In the genomic region with DNA sequence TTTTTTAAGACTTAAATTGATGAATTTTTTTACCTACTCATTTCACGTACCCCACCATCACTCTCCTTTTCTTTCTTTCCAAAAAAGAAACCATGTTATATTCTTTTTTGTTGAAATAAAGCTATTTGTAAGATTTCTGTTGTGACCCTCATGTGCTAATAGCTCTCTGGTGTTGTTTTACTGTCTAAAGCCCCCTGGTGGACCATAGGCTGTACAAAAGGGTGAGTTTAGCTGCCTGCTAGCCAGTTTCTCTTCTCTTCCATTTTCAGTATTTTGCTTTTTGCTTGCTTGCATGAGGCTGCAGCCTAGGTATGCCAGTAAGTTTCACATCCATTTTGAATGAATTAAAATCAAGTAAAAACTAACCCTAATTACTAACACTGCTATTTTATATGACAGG, we compare ENCODE assay signal across 13 cellular contexts. TPM values are rescaled to one million over a fixed set of nuclear protein-coding genes. Genes with fewer than 3 reads are reported as not detected.
DNase-seq lines count a peak whose midpoint lies in the region; ATAC-seq and TF ChIP-seq lines count a peak whose summit lies in the region.
"Had no signal": no experiment of that assay in that cellular context is flagged by ENCODE, and none has a peak within 500 bp of the region (broad histone marks: within the 10 kb centered on the region; RNA-seq: fewer than 3 reads in every experiment).

No MANE protein-coding gene starts in this region.

- ATAC-seq in PC-3 (peak; percentile 37; the same call in 1 of the 2 replicates), GM21360 (IDR thresholded peaks at IDR 0.05; ENCODE audit: unreplicated experiment) (no peak), GM18873 (IDR thresholded peaks at IDR 0.05; ENCODE audit: low FRiP score, unreplicated experiment) (no peak)
- ATAC-seq: naive thymus-derived CD8-positive, alpha-beta T cell had no signal

- H3K4me1 Mint-ChIP-seq in endothelial cell (ENCODE audit: unreplicated experiment): peaks cover 14% of the 10 kb centered on the region

- no peaks in the 10 kb centered on the region for H3K36me3 ChIP-seq in cardiac muscle cell
- no peaks in the 10 kb centered on the region for H3K36me3 ChIP-seq in left ventricle myocardium inferior
- H3K36me3 ChIP-seq in PC-3 (ENCODE audit: low read depth, low read length): no peaks in the 10 kb centered on the region
- no peaks in the 10 kb centered on the region for H3K36me3 ChIP-seq in smooth muscle cell (ENCODE audit: low read depth)

- H4K20me1 ChIP-seq in PC-3 (ENCODE audit: low read length) (no peaks in the 10 kb centered on the region), smooth muscle cell (ENCODE audit: low read depth) (no peaks in the 10 kb centered on the region)

- TF ChIP-seq CTCF in cardiac muscle cell (IDR thresholded peaks at IDR 0.05; ENCODE audit: low read depth, low read length) (peak; percentile 39), left ventricle myocardium inferior (IDR thresholded peaks at IDR 0.05; ENCODE audit: borderline replicate concordance) (no peak), PC-3 (conservative IDR thresholded peaks at IDR 0.05; ENCODE audit: low read depth, low read length) (peak; percentile 56), endothelial cell (IDR thresholded peaks at IDR 0.05; ENCODE audit: unreplicated experiment) (no peak), smooth muscle cell (IDR thresholded peaks at IDR 0.05; ENCODE audit: borderline replicate concordance, insufficient read depth, poor library complexity, severe bottlenecking) (peak; percentile 20)

- no peaks in the 10 kb centered on the region for H3K79me2 ChIP-seq in PC-3 (ENCODE audit: low read length)
- no peaks in the 10 kb centered on the region for H3K79me2 ChIP-seq in smooth muscle cell (ENCODE audit: low read depth)

- H3K9me3 ChIP-seq in cardiac muscle cell (ENCODE audit: low read depth) (no peaks in the 10 kb centered on the region), left ventricle myocardium inferior (replicated peaks) (no peaks in the 10 kb centered on the region), PC-3 (ENCODE audit: low read length) (no peaks in the 10 kb centered on the region), smooth muscle cell (replicated peaks; ENCODE audit: low read depth) (no peaks in the 10 kb centered on the region)

- H3K4me2 ChIP-seq in PC-3 (ENCODE audit: low read length): no peak overlapping the region
- H3K4me2 ChIP-seq in smooth muscle cell: no peak overlapping the region

- H3K27ac ChIP-seq in cardiac muscle cell (no peak overlapping the region), left ventricle myocardium inferior (replicated peaks) (no peak overlapping the region), PC-3 (ENCODE audit: low read length) (no peak overlapping the region), smooth muscle cell (ENCODE audit: low read depth) (no peak overlapping the region)

- H3K36me3 Mint-ChIP-seq in endothelial cell (ENCODE audit: low read depth, unreplicated experiment): no peaks in the 10 kb centered on the region
- H3K36me3 Mint-ChIP-seq: naive thymus-derived CD8-positive, alpha-beta T cell had no signal

- no peaks in the 10 kb centered on the region for H3F3A ChIP-seq in PC-3 (ENCODE audit: low read length, unreplicated experiment)
- no peaks in the 10 kb centered on the region for H3F3A ChIP-seq in smooth muscle cell (ENCODE audit: low read depth)

- WGBS in smooth muscle cell (ENCODE audit: low lambda C conversion rate): 90% methylated on average over 1 of the region's 1 CpG

- no peaks in the 10 kb centered on the region for H3K9me3 Mint-ChIP-seq in endothelial cell (ENCODE audit: unreplicated experiment)
- H3K9me3 Mint-ChIP-seq: activated T-helper 2 cell treated with anti-CD3 and anti-CD28 coated beads, Interferon-gamma antibody, Interleukin-2, Interleukin-4, amounts not matched to agents 10 μg/mL and 5 μg/mL and 100 μg/mL, durations not matched to agents 14 hours and 24 hours and 36 hours; naive thymus-derived CD8-positive, alpha-beta T cell; T-helper 2 cell treated with Interferon-gamma antibody and Interleukin-4, amounts not matched to agents 5 μg/mL and 100 μg/mL, for 36 hours had no signal

- no peaks in the 10 kb centered on the region for H3K27me3 ChIP-seq in cardiac muscle cell
- no peaks in the 10 kb centered on the region for H3K27me3 ChIP-seq in left ventricle myocardium inferior (ENCODE audit: low read depth)
- peaks cover 6% of the 10 kb centered on the region; the same call in 1 of the 2 replicates for H3K27me3 ChIP-seq in PC-3 (ENCODE audit: low read length)
- H3K27me3 ChIP-seq in smooth muscle cell (ENCODE audit: low read depth): no peaks in the 10 kb centered on the region

- H3K27ac Mint-ChIP-seq in endothelial cell (ENCODE audit: unreplicated experiment): no peak overlapping the region
- H3K27ac Mint-ChIP-seq: activated T-helper 2 cell treated with anti-CD3 and anti-CD28 coated beads, Interferon-gamma antibody, Interleukin-2, Interleukin-4, amounts not matched to agents 10 μg/mL and 5 μg/mL and 100 μg/mL, durations not matched to agents 14 hours and 24 hours and 36 hours; naive thymus-derived CD8-positive, alpha-beta T cell; T-helper 2 cell treated with Interferon-gamma antibody and Interleukin-4, amounts not matched to agents 5 μg/mL and 100 μg/mL, for 36 hours had no signal

- CTCF ChIA-PET in PC-3 (lab: Charles Lee): interaction anchor here (0.6 to 5.0 kb wide), 2 partner anchors 26 to 87 kb away, joined by 3 to 92 read pairs; no protein-coding TSS in a partner anchor

- H3K9ac ChIP-seq in PC-3 (ENCODE audit: low read length): no peak overlapping the region
- no peak overlapping the region for H3K9ac ChIP-seq in smooth muscle cell (ENCODE audit: low read depth)

- no peaks in the 10 kb centered on the region for H3K27me3 Mint-ChIP-seq in endothelial cell (ENCODE audit: unreplicated experiment)

- intact Hi-C loops in left ventricle myocardium inferior (cut with micrococcal nuclease): no loop called here
- intact Hi-C loops in PC-3 (cut with micrococcal nuclease): no loop called here

- POLR2A ChIA-PET in PC-3 (lab: Charles Lee; ENCODE audit: unreplicated experiment): interaction anchor here (0.6 kb wide), 1 partner anchor 166 kb away, joined by 3 read pairs; no protein-coding TSS in a partner anchor

- H3K9me2 ChIP-seq in PC-3 (replicated peaks; ENCODE audit: low read length): no peaks in the 10 kb centered on the region

- H3K4me3 ChIP-seq in cardiac muscle cell (no peak overlapping the region), left ventricle myocardium inferior (no peak overlapping the region), PC-3 (ENCODE audit: low read length) (no peak overlapping the region), smooth muscle cell (no peak overlapping the region)

- H3K4me3 Mint-ChIP-seq in endothelial cell (ENCODE audit: unreplicated experiment): no peak overlapping the region
- H3K4me3 Mint-ChIP-seq: naive thymus-derived CD8-positive, alpha-beta T cell; T-helper 2 cell treated with Interferon-gamma antibody and Interleukin-4, amounts not matched to agents 5 μg/mL and 100 μg/mL, for 36 hours had no signal

- H3K4me1 ChIP-seq in cardiac muscle cell (ENCODE audit: low read depth) (peaks cover 3% of the 10 kb centered on the region), left ventricle myocardium inferior (peaks cover 9% of the 10 kb centered on the region), PC-3 (ENCODE audit: insufficient read depth, low read length) (no peaks in the 10 kb centered on the region; the same call in 1 of the 2 replicates), smooth muscle cell (ENCODE audit: low read depth) (peaks cover 7% of the 10 kb centered on the region)

- H2AFZ ChIP-seq in PC-3 (ENCODE audit: low read length) (no peak overlapping the region), smooth muscle cell (ENCODE audit: low read depth) (no peak overlapping the region)

- no TSS peak for BruUV-seq in PC-3 (replicated peaks; lab: Mats Ljungman, UMichigan)

- DNase-seq in cardiac muscle cell (ENCODE audit: low read depth in 1 of 2, low spot score in 1 of 2) (peak; percentile 18 to 27), left ventricle myocardium inferior (no peak), PC-3 (peak; percentile 24), endothelial cell (ENCODE audit: low spot score) (peak; percentile 23), smooth muscle cell (lab: John Stamatoyannopoulos, UW; ENCODE audit: unreplicated experiment) (no peak), NCI-H1417 treated with DMSO at 0.1 percent for 48 hours (lab: John Stamatoyannopoulos, UW) (no peak)
- DNase-seq: erythroblast; naive thymus-derived CD8-positive, alpha-beta T cell; NCI-H1694 treated with DMSO at 0.1 percent for 48 hours had no signal

RNA-seq across cellular contexts. Expression of a gene that starts 15.6 kb away (rescaled TPM):
- total RNA-seq in cardiac muscle cell: 45.6 and 51.2 TPM in 2 replicates
- polyA plus RNA-seq in cardiac muscle cell: 68.4 and 88.3 TPM in 2 replicates
- 75.9 TPM for total RNA-seq in left ventricle myocardium inferior
- total RNA-seq in PC-3 (2014; rRNA removed): 64.2 and 67.2 TPM in 2 replicates
- total RNA-seq in endothelial cell (ENCODE audit: unreplicated experiment): 91.0 TPM
- 141 and 146 TPM in 2 replicates for total RNA-seq in smooth muscle cell
- polyA plus RNA-seq in smooth muscle cell: 93.0 and 97.4 TPM in 2 replicates

RNA-seq across cellular contexts. Expression of a gene that starts 28.6 kb away (rescaled TPM):
- total RNA-seq in cardiac muscle cell (1.9 and 13.2 TPM in 2 replicates), left ventricle myocardium inferior (12.5 TPM), PC-3 (2014; rRNA removed) (4.3 and 5.4 TPM in 2 replicates), endothelial cell (ENCODE audit: unreplicated experiment) (2.8 TPM), smooth muscle cell (13.2 and 15.5 TPM in 2 replicates)
- polyA plus RNA-seq in cardiac muscle cell (2.9 and 12.9 TPM in 2 replicates), smooth muscle cell (5.9 and 8.7 TPM in 2 replicates)

Comparison
In these comparisons a context has a peak if more than half of its experiments do, and no peak if none do; other contexts are left out.
1. DNase-seq: peak in cardiac muscle cell (2 of 2), PC-3 (single experiment) and endothelial cell (single experiment); none in left ventricle myocardium inferior (single experiment), smooth muscle cell (single experiment) and NCI-H1417 treated with DMSO at 0.1 percent for 48 hours (single experiment).
2. CTCF ChIP-seq: peak in cardiac muscle cell (single experiment), PC-3 (single experiment) and smooth muscle cell (single experiment); none in left ventricle myocardium inferior (single experiment) and endothelial cell (single experiment).